20 cellular contexts compared by ENCODE assay signal in the genomic region with DNA sequence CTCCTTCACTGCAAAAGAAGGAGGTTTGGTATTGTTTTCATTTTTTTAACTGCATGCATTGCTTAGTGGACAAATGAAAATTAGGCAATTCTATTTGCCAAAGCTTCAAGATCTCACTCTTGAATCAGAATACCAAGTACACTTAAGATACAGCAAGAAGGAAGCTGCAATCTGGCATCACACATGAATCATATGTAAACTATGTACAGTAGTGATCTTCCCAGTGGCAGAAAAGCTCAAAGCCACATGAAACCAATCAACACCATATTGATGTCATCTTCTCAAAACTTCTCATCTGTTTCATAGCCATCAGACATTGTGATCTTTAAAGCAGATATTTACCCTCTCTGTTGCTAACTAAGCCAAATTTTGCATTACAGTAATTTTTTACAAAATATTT.
A peak's percentile ranks its signal among the peaks of the same experiment; 100 is the strongest.
DNase-seq lines count a peak whose midpoint lies in the region; TF ChIP-seq lines count a peak whose summit lies in the region.
"Had no signal": no experiment of that assay in that cellular context is flagged by ENCODE, and none has a peak within 500 bp of the region (broad histone marks: within the 10 kb centered on the region; RNA-seq: fewer than 3 reads in every experiment).

No MANE protein-coding gene starts in this region.

- H3K9me3 Mint-ChIP-seq in immature natural killer cell, result peaks cover 0 to 6% (median 2%) of the 10 kb centered on the region in 6 donors
- no peaks in the 10 kb centered on the region for H3K9me3 Mint-ChIP-seq in activated CD4-positive, alpha-beta T cell treated with anti-CD3 and anti-CD28 coated beads, Interleukin-2, amount 10 ng/mL, durations not matched to agents 7 days and 5 days
- H3K9me3 Mint-ChIP-seq: central memory CD8-positive, alpha-beta T cell had no signal

- peaks cover 0 to 2% (median 2%) of the 10 kb centered on the region in 3 donors for H3K27me3 Mint-ChIP-seq in immature natural killer cell (ENCODE audit: low read depth in 3 of 3)
- H3K27me3 Mint-ChIP-seq in activated CD4-positive, alpha-beta T cell treated with anti-CD3 and anti-CD28 coated beads, Interleukin-2, amount 10 ng/mL, durations not matched to agents 7 days and 5 days, result peaks cover 5% of the 10 kb centered on the region
- H3K27me3 Mint-ChIP-seq: activated naive CD8-positive, alpha-beta T cell treated with anti-CD3 and anti-CD28 coated beads, Interleukin-2, amount 10 ng/mL, durations not matched to agents 7 days and 5 days; central memory CD8-positive, alpha-beta T cell had no signal

- H3K36me3 Mint-ChIP-seq in immature natural killer cell, result peaks cover 17 to 40% (median 31%) of the 10 kb centered on the region in 3 donors
- H3K36me3 Mint-ChIP-seq in activated CD4-positive, alpha-beta T cell treated with anti-CD3 and anti-CD28 coated beads, Interleukin-2, amount 10 ng/mL, durations not matched to agents 7 days and 5 days (ENCODE audit: low read depth), result no peaks in the 10 kb centered on the region
- H3K36me3 Mint-ChIP-seq: activated naive CD8-positive, alpha-beta T cell treated with anti-CD3 and anti-CD28 coated beads, Interleukin-2, amount 10 ng/mL, durations not matched to agents 7 days and 5 days had no signal

- TF ChIP-seq CTCF in choroid plexus epithelial cell (conservative IDR thresholded peaks at IDR 0.05; ENCODE audit: low read depth, low read length), result no peak

- H3K4me3 ChIP-seq in choroid plexus epithelial cell (ENCODE audit: low read depth, low read length), result no peak overlapping the region
- H3K4me3 ChIP-seq: left ventricle myocardium inferior, psoas muscle had no signal

- CTCF ChIA-PET in activated CD4-positive, alpha-beta T cell treated with anti-CD3 and anti-CD28 coated beads, Interleukin-2, amount 10 ng/mL, durations not matched to agents 7 days and 5 days (lab: Charles Lee), result no interaction called here

- no peaks in the 10 kb centered on the region for H3K4me1 Mint-ChIP-seq in immature natural killer cell
- H3K4me1 Mint-ChIP-seq in activated CD4-positive, alpha-beta T cell treated with anti-CD3 and anti-CD28 coated beads, Interleukin-2, amount 10 ng/mL, durations not matched to agents 7 days and 5 days, result no peaks in the 10 kb centered on the region
- H3K4me1 Mint-ChIP-seq: central memory CD8-positive, alpha-beta T cell had no signal

- POLR2A ChIA-PET in activated CD4-positive, alpha-beta T cell treated with anti-CD3 and anti-CD28 coated beads, Interleukin-2, amount 10 ng/mL, durations not matched to agents 7 days and 5 days (lab: Charles Lee), result no interaction called here

- no peak overlapping the region for H3K27ac Mint-ChIP-seq in immature natural killer cell
- H3K27ac Mint-ChIP-seq in activated CD4-positive, alpha-beta T cell treated with anti-CD3 and anti-CD28 coated beads, Interleukin-2, amount 10 ng/mL, durations not matched to agents 7 days and 5 days, result no peak overlapping the region
- H3K27ac Mint-ChIP-seq: activated naive CD8-positive, alpha-beta T cell treated with anti-CD3 and anti-CD28 coated beads, Interleukin-2, amount 10 ng/mL, durations not matched to agents 7 days and 5 days had no signal

- DNase-seq in EH (ENCODE audit: low read depth) (peak; percentile 90), NCI-H226 (peak; percentile 24), choroid plexus epithelial cell (ENCODE audit: low read depth) (peak; percentile 90), kidney tubule cell (ENCODE audit: low spot score) (peak; percentile 14), immature natural killer cell (no peak), pons (ENCODE audit: low spot score) (no peak), ureter (ENCODE audit: low spot score) (no peak)
- no peak for DNase-seq in activated CD4-positive, alpha-beta T cell treated with anti-CD3 and anti-CD28 coated beads, Interleukin-2, amount 10 ng/mL, durations not matched to agents 7 days and 5 days
- DNase-seq: activated CD4-positive, alpha-beta T cell treated with anti-CD3 and anti-CD28 coated beads for 4 hours; activated naive CD8-positive, alpha-beta T cell treated with anti-CD3 and anti-CD28 coated beads, Interleukin-2, amount 10 ng/mL, durations not matched to agents 7 days and 5 days; activated T-cell treated with anti-CD3 and anti-CD28 coated beads for 4 hours; DMS 273 treated with DMSO at 0.1 percent for 48 hours; hypothalamus; Kasumi-1; left ventricle myocardium inferior; NCI-H1436 treated with DMSO at 0.1 percent for 48 hours; NCI-H446; psoas muscle; T1000 had no signal

- H3K4me3 Mint-ChIP-seq in immature natural killer cell, result no peak overlapping the region
- H3K4me3 Mint-ChIP-seq in activated CD4-positive, alpha-beta T cell treated with anti-CD3 and anti-CD28 coated beads, Interleukin-2, amount 10 ng/mL, durations not matched to agents 7 days and 5 days, result no peak overlapping the region
- H3K4me3 Mint-ChIP-seq: activated naive CD8-positive, alpha-beta T cell treated with anti-CD3 and anti-CD28 coated beads, Interleukin-2, amount 10 ng/mL, durations not matched to agents 7 days and 5 days; central memory CD8-positive, alpha-beta T cell had no signal

Comparison
In these comparisons a context has a peak if more than half of its experiments do, and no peak if none do; other contexts are left out.
1. DNase-seq: peak in EH (single experiment), NCI-H226 (single experiment), choroid plexus epithelial cell (single experiment) and kidney tubule cell (single experiment); none in immature natural killer cell (0 of 3), pons (single experiment), activated CD4-positive, alpha-beta T cell treated with anti-CD3 and anti-CD28 coated beads, Interleukin-2, amount 10 ng/mL, durations not matched to agents 7 days and 5 days (single experiment) and ureter (single experiment).